Comparison of ENCODE assay signal across 8 cellular contexts in genomic region chr2:207423886-207424285, GRCh38.
DNase-seq lines count a peak whose midpoint lies in the region; ATAC-seq and TF ChIP-seq lines count a peak whose summit lies in the region.

No MANE protein-coding gene starts in this region.

- intact Hi-C loops in spleen (cut with DNase I; ENCODE audit: low total_unique reads) (no loop called here), adrenal gland (cut with DNase I) (no loop called here)

- no peaks in the 10 kb centered on the region for H3K9me3 ChIP-seq in spleen
- H3K9me3 ChIP-seq in adrenal gland (replicated peaks in 1 of 3): no peaks in the 10 kb centered on the region

- no peak overlapping the region for H3K4me3 Mint-ChIP-seq in stimulated activated naive CD8-positive, alpha-beta T cell treated with anti-CD3 and anti-CD28 coated beads, Interleukin-15, amount 100 ng/mL, for 72 hours

- H3K27ac ChIP-seq in spleen (no peak overlapping the region), adrenal gland (no peak overlapping the region)

- WGBS in spleen, 5 donors: 40 to 57% (median 47%) methylated on average over 3 of the region's 3 CpGs
- WGBS in adrenal gland, 4 donors: 66 to 81% (median 78%) methylated on average over 3 of the region's 3 CpGs

- H3K27me3 Mint-ChIP-seq in stimulated activated naive CD8-positive, alpha-beta T cell treated with anti-CD3 and anti-CD28 coated beads, Interleukin-15, amount 100 ng/mL, for 72 hours: no peaks in the 10 kb centered on the region

- TF ChIP-seq CTCF in NB4 (IDR thresholded peaks at IDR 0.05; ENCODE audit: low read depth, low read length) (no peak), cardiac fibroblast (IDR thresholded peaks at IDR 0.05; ENCODE audit: low read depth, low read length) (no peak), spleen (IDR thresholded peaks at IDR 0.05 in 8 of 11, conservative IDR thresholded peaks at IDR 0.05 in 3 of 11) (no peak), adrenal gland (IDR thresholded peaks at IDR 0.05) (no peak)

- H3K9me3 Mint-ChIP-seq in stimulated activated naive CD8-positive, alpha-beta T cell treated with anti-CD3 and anti-CD28 coated beads, Interleukin-15, amount 100 ng/mL, for 72 hours: peaks cover 11 to 13% of the 10 kb centered on the region in 2 donors

- H3K4me3 ChIP-seq in NB4 (ENCODE audit: low read depth, low read length) (no peak overlapping the region), cardiac fibroblast (replicated peaks in 1 of 2; ENCODE audit: low read depth in 2 of 2, low read length in 2 of 2) (no peak overlapping the region), spleen (no peak overlapping the region), adrenal gland (no peak overlapping the region)

- H3K27me3 ChIP-seq in spleen (replicated peaks in 1 of 7) (no peaks in the 10 kb centered on the region), adrenal gland (no peaks in the 10 kb centered on the region)

- peaks cover 13% of the 10 kb centered on the region for H3K4me1 Mint-ChIP-seq in stimulated activated naive CD8-positive, alpha-beta T cell treated with anti-CD3 and anti-CD28 coated beads, Interleukin-15, amount 100 ng/mL, for 72 hours

- DNase-seq in NB4 (ENCODE audit: low read depth) (peak; percentile 89), cardiac fibroblast (ENCODE audit: low read depth in 2 of 2) (peak; percentile 67 to 94), spleen (no peak), adrenal gland (no peak), NCI-H82 treated with DMSO at 0.1 percent for 48 hours (lab: John Stamatoyannopoulos, UW; ENCODE audit: unreplicated experiment) (no peak)
- DNase-seq in stimulated activated naive CD8-positive, alpha-beta T cell treated with anti-CD3 and anti-CD28 coated beads, Interleukin-15, amount 100 ng/mL, for 72 hours: peak; percentile 5 to 66

- peak; percentile 84 for ATAC-seq in GM18520 (IDR thresholded peaks at IDR 0.05; ENCODE audit: unreplicated experiment)
- ATAC-seq in HG02571 (IDR thresholded peaks at IDR 0.05; ENCODE audit: unreplicated experiment): peak; percentile 82
- ATAC-seq in stimulated activated naive CD8-positive, alpha-beta T cell treated with anti-CD3 and anti-CD28 coated beads, Interleukin-15, amount 100 ng/mL, for 72 hours: peak; percentile 100

- H3K36me3 ChIP-seq in spleen (no peaks in the 10 kb centered on the region), adrenal gland (replicated peaks in 1 of 2) (no peaks in the 10 kb centered on the region)

- H3K4me1 ChIP-seq in spleen (no peaks in the 10 kb centered on the region), adrenal gland (replicated peaks in 1 of 2) (no peaks in the 10 kb centered on the region)

- TF ChIP-seq POLR2A in NB4 (IDR thresholded peaks at IDR 0.05; ENCODE audit: extremely low read depth, insufficient read length) (no peak), spleen (IDR thresholded peaks at IDR 0.05) (no peak), adrenal gland (IDR thresholded peaks at IDR 0.05) (no peak)

- H3K27ac Mint-ChIP-seq in stimulated activated naive CD8-positive, alpha-beta T cell treated with anti-CD3 and anti-CD28 coated beads, Interleukin-15, amount 100 ng/mL, for 72 hours: peak overlapping the region; percentile 5 to 35

Comparison
In these comparisons a context has a peak if more than half of its experiments do, and no peak if none do; other contexts are left out.
1. DNase-seq: peak in NB4 (single experiment), cardiac fibroblast (2 of 2) and stimulated activated naive CD8-positive, alpha-beta T cell treated with anti-CD3 and anti-CD28 coated beads, Interleukin-15, amount 100 ng/mL, for 72 hours (2 of 2); none in spleen (single experiment), adrenal gland (0 of 7) and NCI-H82 treated with DMSO at 0.1 percent for 48 hours (single experiment).
2. Peak in every context shown above with its lines, with median percentiles within 50 percentile points of each other: ATAC-seq.